In the genomic region with DNA sequence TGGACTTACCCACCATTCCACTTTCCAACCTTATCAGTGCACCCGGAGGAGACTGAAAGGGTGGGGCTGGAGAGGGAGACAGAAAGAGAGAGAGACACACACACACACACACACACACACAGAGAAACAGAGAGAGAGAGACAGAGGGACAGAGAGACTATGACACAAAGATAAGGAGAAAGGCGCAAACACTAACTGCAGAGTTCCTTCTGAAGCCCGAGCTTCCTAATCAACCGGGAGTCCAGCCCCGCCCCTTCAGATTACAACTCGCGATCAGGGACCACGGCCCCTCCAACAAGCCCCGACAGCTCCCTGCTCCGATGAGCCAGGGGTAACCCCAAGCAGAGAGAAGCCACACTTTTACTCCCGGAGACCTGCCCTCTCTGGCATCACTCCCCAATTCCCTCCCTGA, we compare ENCODE assay signal across 8 cellular contexts. TPM values are rescaled to one million over a fixed set of nuclear protein-coding genes. Genes with fewer than 3 reads are reported as not detected.
DNase-seq lines count a peak whose midpoint lies in the region; ATAC-seq and TF ChIP-seq lines count a peak whose summit lies in the region.

No MANE protein-coding gene starts in this region.

- H3K27ac ChIP-seq in Peyer's patch (peak overlapping the region; percentile 26 to 57 (median 42)), esophagus muscularis mucosa (replicated peaks in 1 of 4) (peak overlapping the region; percentile 67 to 72 (median 70)), neural cell (ENCODE audit: low read length) (no peak overlapping the region)

- peak overlapping the region; percentile 68 for H3K9ac ChIP-seq in ES-I3 (ENCODE audit: low read depth, low read length)
- no peak overlapping the region for H3K9ac ChIP-seq in neural cell (ENCODE audit: low read length)

- TF ChIP-seq CTCF in Peyer's patch (IDR thresholded peaks at IDR 0.05) (no peak), esophagus muscularis mucosa (IDR thresholded peaks at IDR 0.05) (no peak), neural cell (IDR thresholded peaks at IDR 0.05; ENCODE audit: poor library complexity, severe bottlenecking) (no peak)

- H3K36me3 ChIP-seq in ES-I3 (ENCODE audit: insufficient read depth, low read length) (no peaks in the 10 kb centered on the region), Peyer's patch (no peaks in the 10 kb centered on the region), esophagus muscularis mucosa (no peaks in the 10 kb centered on the region), neural cell (ENCODE audit: insufficient read depth, low read length) (no peaks in the 10 kb centered on the region)

- intact Hi-C loops in esophagus muscularis mucosa (cut with DNase I), result no loop called here

- H4K20me1 ChIP-seq in neural cell (ENCODE audit: insufficient read depth), result no peaks in the 10 kb centered on the region

- TF ChIP-seq POLR2A in Peyer's patch (IDR thresholded peaks at IDR 0.05) (no peak), esophagus muscularis mucosa (IDR thresholded peaks at IDR 0.05; ENCODE audit: low read depth) (no peak)

- in situ Hi-C loops in ACHN (cut with HindIII; ENCODE audit: low pct_ligation_motif_present, low pct_unique_long_range_greater_than_20kb, low sequenced_read_pairs), result no loop called here

- no peak for TF ChIP-seq RAD21 in neural cell (conservative IDR thresholded peaks at IDR 0.05)

- no peak overlapping the region for H2AFZ ChIP-seq in neural cell (ENCODE audit: low read depth, low read length)

- H3K4me3 ChIP-seq in Peyer's patch (peak overlapping the region; percentile 22 to 44 (median 30)), esophagus muscularis mucosa (peak overlapping the region; percentile 45 to 61 (median 56)), neural cell (ENCODE audit: low read length) (peak overlapping the region; percentile 14)

- H3K27me3 ChIP-seq in Peyer's patch (no peaks in the 10 kb centered on the region), esophagus muscularis mucosa (peaks cover 0 to 27% (median 7%) of the 10 kb centered on the region in 4 donors), neural cell (ENCODE audit: insufficient read depth, low read depth, low read length) (no peaks in the 10 kb centered on the region)

- H3K4me1 ChIP-seq in ES-I3 (ENCODE audit: insufficient read depth, low read length) (peaks cover 21% of the 10 kb centered on the region), Peyer's patch (peaks cover 0 to 33% (median 24%) of the 10 kb centered on the region in 4 donors), esophagus muscularis mucosa (peaks cover 13 to 45% (median 38%) of the 10 kb centered on the region in 4 donors)

- no peaks in the 10 kb centered on the region for H3F3A ChIP-seq in neural cell (ENCODE audit: insufficient read depth, low read length, poor library complexity, severe bottlenecking)

- H3K9me3 ChIP-seq in ES-I3 (ENCODE audit: control insufficient read depth, insufficient read depth, low read length), result no peaks in the 10 kb centered on the region
- H3K9me3 ChIP-seq in Peyer's patch, result no peaks in the 10 kb centered on the region
- no peaks in the 10 kb centered on the region for H3K9me3 ChIP-seq in esophagus muscularis mucosa
- no peaks in the 10 kb centered on the region for H3K9me3 ChIP-seq in neural cell (ENCODE audit: low read length)

- peak in 1 of 3 donors; percentile 50 for DNase-seq in Peyer's patch
- no peak for DNase-seq in esophagus muscularis mucosa (ENCODE audit: extremely low spot score)
- DNase-seq in NCI-H1092 (lab: John Stamatoyannopoulos, UW), result no peak
- DNase-seq in ACHN, result no peak
- DNase-seq in retina, result no peak

- ATAC-seq in HG03045 (IDR thresholded peaks at IDR 0.05; ENCODE audit: unreplicated experiment), result no peak

- H3K9me2 ChIP-seq in neural cell (ENCODE audit: insufficient read depth, low read length), result no peaks in the 10 kb centered on the region

- WGBS in esophagus muscularis mucosa, result 5% methylated on average over 11 of the region's 11 CpGs

- no peaks in the 10 kb centered on the region for H3K79me2 ChIP-seq in neural cell (replicated peaks; ENCODE audit: insufficient read depth, low read length)

- TF ChIP-seq EP300 in esophagus muscularis mucosa (IDR thresholded peaks at IDR 0.05) (no peak), neural cell (conservative IDR thresholded peaks at IDR 0.05; ENCODE audit: poor library complexity, severe bottlenecking) (no peak)

- no peak overlapping the region for H3K4me2 ChIP-seq in neural cell (ENCODE audit: low read length)

TF ChIP-seq in neural cell, 6 proteins besides CTCF, POLR2A, EP300 and RAD21:
- TF ChIP-seq TAF1 (IDR thresholded peaks at IDR 0.05; ENCODE audit: low read depth) (no peak), EZH2 (IDR thresholded peaks at IDR 0.05; ENCODE audit: borderline replicate concordance, insufficient read depth, low read length, poor library complexity, severe bottlenecking) (no peak), MXI1 (conservative IDR thresholded peaks at IDR 0.05; ENCODE audit: poor library complexity, severe bottlenecking) (no peak), POLR2AphosphoS5 (IDR thresholded peaks at IDR 0.05) (no peak), SMC3 (conservative IDR thresholded peaks at IDR 0.05; ENCODE audit: poor library complexity) (no peak)
- TF ChIP-seq, protein P1, sequence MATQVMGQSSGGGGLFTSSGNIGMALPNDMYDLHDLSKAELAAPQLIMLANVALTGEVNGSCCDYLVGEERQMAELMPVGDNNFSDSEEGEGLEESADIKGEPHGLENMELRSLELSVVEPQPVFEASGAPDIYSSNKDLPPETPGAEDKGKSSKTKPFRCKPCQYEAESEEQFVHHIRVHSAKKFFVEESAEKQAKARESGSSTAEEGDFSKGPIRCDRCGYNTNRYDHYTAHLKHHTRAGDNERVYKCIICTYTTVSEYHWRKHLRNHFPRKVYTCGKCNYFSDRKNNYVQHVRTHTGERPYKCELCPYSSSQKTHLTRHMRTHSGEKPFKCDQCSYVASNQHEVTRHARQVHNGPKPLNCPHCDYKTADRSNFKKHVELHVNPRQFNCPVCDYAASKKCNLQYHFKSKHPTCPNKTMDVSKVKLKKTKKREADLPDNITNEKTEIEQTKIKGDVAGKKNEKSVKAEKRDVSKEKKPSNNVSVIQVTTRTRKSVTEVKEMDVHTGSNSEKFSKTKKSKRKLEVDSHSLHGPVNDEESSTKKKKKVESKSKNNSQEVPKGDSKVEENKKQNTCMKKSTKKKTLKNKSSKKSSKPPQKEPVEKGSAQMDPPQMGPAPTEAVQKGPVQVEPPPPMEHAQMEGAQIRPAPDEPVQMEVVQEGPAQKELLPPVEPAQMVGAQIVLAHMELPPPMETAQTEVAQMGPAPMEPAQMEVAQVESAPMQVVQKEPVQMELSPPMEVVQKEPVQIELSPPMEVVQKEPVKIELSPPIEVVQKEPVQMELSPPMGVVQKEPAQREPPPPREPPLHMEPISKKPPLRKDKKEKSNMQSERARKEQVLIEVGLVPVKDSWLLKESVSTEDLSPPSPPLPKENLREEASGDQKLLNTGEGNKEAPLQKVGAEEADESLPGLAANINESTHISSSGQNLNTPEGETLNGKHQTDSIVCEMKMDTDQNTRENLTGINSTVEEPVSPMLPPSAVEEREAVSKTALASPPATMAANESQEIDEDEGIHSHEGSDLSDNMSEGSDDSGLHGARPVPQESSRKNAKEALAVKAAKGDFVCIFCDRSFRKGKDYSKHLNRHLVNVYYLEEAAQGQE (IDR thresholded peaks at IDR 0.05; ENCODE audit: borderline replicate concordance), result no peak

RNA-seq across cellular contexts. Expression of gene GAL3ST4, which starts 0.5 kb away (rescaled TPM):
- total RNA-seq in Peyer's patch (1 to 10 TPM in 2 of 4 donors, under 1 TPM in 1, not detected in 1; 0.53 to 4.1 (median 2.1) TPM), esophagus muscularis mucosa (1 to 10 TPM; 1.6 to 7.3 (median 2.8) TPM)
- 47.0 and 58.7 TPM in 2 replicates for polyA plus RNA-seq in neural cell
- polyA minus RNA-seq in neural cell, result 19.5 and 21.1 TPM in 2 replicates

RNA-seq across cellular contexts. Expression of gene GPC2, which starts 9.3 kb away (rescaled TPM):
- total RNA-seq in Peyer's patch (10 to 100 TPM in 1 of 4 donors, 1 to 10 TPM in 2, not detected in 1; 3.8 to 16.5 (median 6.7) TPM), esophagus muscularis mucosa (1 to 10 TPM in 1 of 4 donors, under 1 TPM in 3; 0.33 to 1.0 (median 0.71) TPM)
- 506 and 594 TPM in 2 replicates for polyA plus RNA-seq in neural cell
- 299 and 343 TPM in 2 replicates for polyA minus RNA-seq in neural cell

RNA-seq across cellular contexts. Expression of gene TRAPPC14, which starts 9.4 kb away (rescaled TPM):
- 100 to 1,000 TPM in 1 of 4 donors, 10 to 100 TPM in 3; 57.6 to 123 (median 69.8) TPM for total RNA-seq in Peyer's patch
- total RNA-seq in esophagus muscularis mucosa, result 1 to 10 TPM; 5.5 to 8.8 (median 6.8) TPM
- polyA plus RNA-seq in neural cell, result 26.7 and 43.5 TPM in 2 replicates
- polyA minus RNA-seq in neural cell, result 12.0 and 17.3 TPM in 2 replicates

RNA-seq across cellular contexts. Expression of gene STAG3, which starts 9.8 kb away (rescaled TPM):
- total RNA-seq in Peyer's patch, result 10 to 100 TPM in 1 of 4 donors, 1 to 10 TPM in 2, not detected in 1; 2.1 to 62.7 (median 3.5) TPM
- under 1 TPM in 3 of 4 donors, not detected in 1; 0.13 to 0.92 (median 0.50) TPM for total RNA-seq in esophagus muscularis mucosa
- polyA plus RNA-seq in neural cell, result 0.64 TPM in 1 of 2 replicates, not detected in the other
- polyA minus RNA-seq in neural cell, result 1.5 TPM in 1 of 2 replicates, not detected in the other

RNA-seq across cellular contexts. Expression of gene LAMTOR4, which starts 19.2 kb away (rescaled TPM):
- total RNA-seq in Peyer's patch, result 100 to 1,000 TPM; 194 to 312 (median 237) TPM
- 100 to 1,000 TPM; 117 to 184 (median 152) TPM for total RNA-seq in esophagus muscularis mucosa
- polyA plus RNA-seq in neural cell, result 331 and 333 TPM in 2 replicates
- 50.2 and 51.2 TPM in 2 replicates for polyA minus RNA-seq in neural cell

Comparison
In these comparisons a context has a peak if more than half of its experiments do, and no peak if none do; other contexts are left out.
1. RNA of gene TRAPPC14, which starts 9.4 kb away (total RNA-seq): 57.6 to 123 TPM in Peyer's patch; 5.5 to 8.8 TPM in esophagus muscularis mucosa; every median in the first group is over 4 times any median in the second.
2. Peak in every context shown above with its lines, with median percentiles within 50 percentile points of each other: H3K4me3 ChIP-seq.